In genomic region chr12:123410041-123410412, GRCh38 we compare ENCODE assay signal across 20 cellular contexts. TPM values are rescaled to one million over a fixed set of nuclear protein-coding genes. Genes with fewer than 3 reads are reported as not detected.
DNase-seq lines count a peak whose midpoint lies in the region; ATAC-seq, FAIRE-seq and TF ChIP-seq lines count a peak whose summit lies in the region.
"Had no signal": no experiment of that assay in that cellular context is flagged by ENCODE, and none has a peak within 500 bp of the region (broad histone marks: within the 10 kb centered on the region; RNA-seq: fewer than 3 reads in every experiment).

No MANE protein-coding gene starts in this region.

- no peak overlapping the region for H3K4me3 Mint-ChIP-seq in activated CD8-positive, alpha-beta T cell treated with anti-CD3 and anti-CD28 coated beads for 36 hours
- H3K4me3 Mint-ChIP-seq in activated CD8-positive, alpha-beta T cell treated with anti-CD3 and anti-CD28 coated beads, Interleukin-2, amount 10 ng/mL, durations not matched to agents 7 days and 5 days: no peak overlapping the region
- H3K4me3 Mint-ChIP-seq in CD4-positive, CD25-positive, alpha-beta regulatory T cell: no peak overlapping the region
- H3K4me3 Mint-ChIP-seq in IgD-negative memory B cell: no peak overlapping the region

- H3K36me3 Mint-ChIP-seq in activated CD8-positive, alpha-beta T cell treated with anti-CD3 and anti-CD28 coated beads for 36 hours (ENCODE audit: low read depth): peaks cover 13% of the 10 kb centered on the region
- H3K36me3 Mint-ChIP-seq in activated CD8-positive, alpha-beta T cell treated with anti-CD3 and anti-CD28 coated beads, Interleukin-2, amount 10 ng/mL, durations not matched to agents 7 days and 5 days (ENCODE audit: low read depth): peaks cover 22% of the 10 kb centered on the region
- H3K36me3 Mint-ChIP-seq in CD4-positive, CD25-positive, alpha-beta regulatory T cell: peaks cover 12% of the 10 kb centered on the region
- no peaks in the 10 kb centered on the region for H3K36me3 Mint-ChIP-seq in IgD-negative memory B cell

- intact Hi-C loops in activated CD8-positive, alpha-beta T cell treated with anti-CD3 and anti-CD28 coated beads for 36 hours (cut with micrococcal nuclease): no loop called here
- intact Hi-C loops in right lobe of liver (cut with DNase I): no loop called here
- intact Hi-C loops in pancreas (cut with DNase I): no loop called here

- no peak for ATAC-seq in activated CD8-positive, alpha-beta T cell treated with anti-CD3 and anti-CD28 coated beads for 36 hours
- no peak for ATAC-seq in activated CD8-positive, alpha-beta T cell treated with anti-CD3 and anti-CD28 coated beads, Interleukin-2, amount 10 ng/mL, durations not matched to agents 7 days and 5 days
- no peak for ATAC-seq in CD4-positive, CD25-positive, alpha-beta regulatory T cell (ENCODE audit: low read depth in 2 of 2)
- peak; percentile 76 for ATAC-seq in esophagus mucosa
- no peak for ATAC-seq in right lobe of liver
- ATAC-seq in pancreas: no peak

- no peaks in the 10 kb centered on the region for H3K27me3 Mint-ChIP-seq in activated CD8-positive, alpha-beta T cell treated with anti-CD3 and anti-CD28 coated beads for 36 hours
- H3K27me3 Mint-ChIP-seq in activated CD8-positive, alpha-beta T cell treated with anti-CD3 and anti-CD28 coated beads, Interleukin-2, amount 10 ng/mL, durations not matched to agents 7 days and 5 days (ENCODE audit: low read depth): no peaks in the 10 kb centered on the region
- no peaks in the 10 kb centered on the region for H3K27me3 Mint-ChIP-seq in CD4-positive, CD25-positive, alpha-beta regulatory T cell
- no peaks in the 10 kb centered on the region for H3K27me3 Mint-ChIP-seq in IgD-negative memory B cell

- CTCF ChIA-PET in activated CD8-positive, alpha-beta T cell treated with anti-CD3 and anti-CD28 coated beads for 36 hours (lab: Charles Lee): no interaction called here
- CTCF ChIA-PET in activated CD8-positive, alpha-beta T cell treated with anti-CD3 and anti-CD28 coated beads, Interleukin-2, amount 10 ng/mL, durations not matched to agents 7 days and 5 days (lab: Charles Lee): interaction anchor here (0.7 to 1.9 kb wide), 5 partner anchors 19 to 44 kb away, joined by 3 to 4 read pairs (median 3); no protein-coding TSS in a partner anchor

- FAIRE-seq in pancreas (lab: Jason Lieb, UNC): no peak
- FAIRE-seq: A204.1, GM19239 had no signal

- no peak overlapping the region for H3K4me3 ChIP-seq in CD4-positive, CD25-positive, alpha-beta regulatory T cell (ENCODE audit: low read depth, low read length)
- H3K4me3 ChIP-seq in right lobe of liver (no peak overlapping the region), pancreas (no peak overlapping the region)
- H3K4me3 ChIP-seq: BLaER1 treated with 17β-estradiol and CSF1 and Interleukin-3, amounts not matched to agents 10 nM and 100 nM; HAP-1; PC-9; SJSA1 had no signal

- no peaks in the 10 kb centered on the region for H3K9me3 ChIP-seq in CD4-positive, CD25-positive, alpha-beta regulatory T cell (ENCODE audit: control insufficient read depth in 2 of 2, low read length in 2 of 2)
- no peaks in the 10 kb centered on the region for H3K9me3 ChIP-seq in right lobe of liver
- H3K9me3 ChIP-seq in pancreas: no peaks in the 10 kb centered on the region
- H3K9me3 ChIP-seq: HAP-1, SJSA1 had no signal

- TF ChIP-seq POLR2A in right lobe of liver (IDR thresholded peaks at IDR 0.05): no peak

- no peak for DNase-seq in activated CD8-positive, alpha-beta T cell treated with anti-CD3 and anti-CD28 coated beads for 36 hours
- DNase-seq in activated CD8-positive, alpha-beta T cell treated with anti-CD3 and anti-CD28 coated beads, Interleukin-2, amount 10 ng/mL, durations not matched to agents 7 days and 5 days: no peak
- DNase-seq in CD4-positive, CD25-positive, alpha-beta regulatory T cell: no peak
- DNase-seq in right lobe of liver (no peak), pancreas (no peak), HK-2 (ENCODE audit: unreplicated experiment) (no peak)
- DNase-seq: COR-L47, KBM-7, NCI-H1436, NCI-H2029 treated with DMSO at 0.1 percent for 48 hours, NCI-H510A, NCI-H82, PC-9 had no signal

- WGBS in right lobe of liver (ENCODE audit: insufficient coverage, low coverage, low lambda C conversion rate, missing lambda C conversion rate): 92% methylated on average over 5 of the region's 5 CpGs
- WGBS in pancreas, 2 donors: 95 to 100% methylated on average over 5 of the region's 5 CpGs

- peak overlapping the region; percentile 14 for H3K27ac ChIP-seq in CD4-positive, CD25-positive, alpha-beta regulatory T cell (ENCODE audit: insufficient read depth, low read length, poor library complexity, severe bottlenecking)
- H3K27ac ChIP-seq in right lobe of liver (no peak overlapping the region), pancreas (no peak overlapping the region)
- H3K27ac ChIP-seq: BLaER1 treated with 17β-estradiol and CSF1 and Interleukin-3, amounts not matched to agents 10 nM and 100 nM; PC-9; SJSA1 had no signal

- POLR2A ChIA-PET in activated CD8-positive, alpha-beta T cell treated with anti-CD3 and anti-CD28 coated beads for 36 hours (lab: Charles Lee): interaction anchor here (1.8 kb wide), 1 partner anchor 17 kb away, joined by 7 read pairs; no protein-coding TSS in a partner anchor
- POLR2A ChIA-PET in activated CD8-positive, alpha-beta T cell treated with anti-CD3 and anti-CD28 coated beads, Interleukin-2, amount 10 ng/mL, durations not matched to agents 7 days and 5 days (lab: Charles Lee): no interaction called here

- H3K9me3 Mint-ChIP-seq in activated CD8-positive, alpha-beta T cell treated with anti-CD3 and anti-CD28 coated beads for 36 hours: no peaks in the 10 kb centered on the region
- H3K9me3 Mint-ChIP-seq in activated CD8-positive, alpha-beta T cell treated with anti-CD3 and anti-CD28 coated beads, Interleukin-2, amount 10 ng/mL, durations not matched to agents 7 days and 5 days (ENCODE audit: insufficient read depth): no peaks in the 10 kb centered on the region
- no peaks in the 10 kb centered on the region for H3K9me3 Mint-ChIP-seq in CD4-positive, CD25-positive, alpha-beta regulatory T cell
- H3K9me3 Mint-ChIP-seq in IgD-negative memory B cell: no peaks in the 10 kb centered on the region

- peak overlapping the region; percentile 20 for H3K27ac Mint-ChIP-seq in activated CD8-positive, alpha-beta T cell treated with anti-CD3 and anti-CD28 coated beads for 36 hours
- H3K27ac Mint-ChIP-seq in activated CD8-positive, alpha-beta T cell treated with anti-CD3 and anti-CD28 coated beads, Interleukin-2, amount 10 ng/mL, durations not matched to agents 7 days and 5 days: no peak overlapping the region
- H3K27ac Mint-ChIP-seq in CD4-positive, CD25-positive, alpha-beta regulatory T cell: no peak overlapping the region
- H3K27ac Mint-ChIP-seq in IgD-negative memory B cell: peak overlapping the region in 2 of 3 donors; percentile 35 to 53

- no peaks in the 10 kb centered on the region for H3K4me1 ChIP-seq in CD4-positive, CD25-positive, alpha-beta regulatory T cell (ENCODE audit: control insufficient read depth, insufficient read depth, low read length, poor library complexity, severe bottlenecking)
- no peaks in the 10 kb centered on the region for H3K4me1 ChIP-seq in right lobe of liver
- H3K4me1 ChIP-seq in pancreas: no peaks in the 10 kb centered on the region
- H3K4me1 ChIP-seq: HAP-1, SJSA1 had no signal

- no peak for TF ChIP-seq CTCF in activated CD8-positive, alpha-beta T cell treated with anti-CD3 and anti-CD28 coated beads for 36 hours (IDR thresholded peaks at IDR 0.05)
- no peak for TF ChIP-seq CTCF in right lobe of liver (IDR thresholded peaks at IDR 0.05)
- TF ChIP-seq CTCF in pancreas (IDR thresholded peaks at IDR 0.05): no peak

- H3K4me1 Mint-ChIP-seq in activated CD8-positive, alpha-beta T cell treated with anti-CD3 and anti-CD28 coated beads for 36 hours (ENCODE audit: low read depth): no peaks in the 10 kb centered on the region
- H3K4me1 Mint-ChIP-seq in activated CD8-positive, alpha-beta T cell treated with anti-CD3 and anti-CD28 coated beads, Interleukin-2, amount 10 ng/mL, durations not matched to agents 7 days and 5 days (ENCODE audit: low read depth): peaks cover 2% of the 10 kb centered on the region
- H3K4me1 Mint-ChIP-seq in CD4-positive, CD25-positive, alpha-beta regulatory T cell: peaks cover 0 to 3% (median 2%) of the 10 kb centered on the region in 4 donors
- H3K4me1 Mint-ChIP-seq in IgD-negative memory B cell: peaks cover 0 to 1% (median 0%) of the 10 kb centered on the region in 3 donors

- H3K36me3 ChIP-seq in CD4-positive, CD25-positive, alpha-beta regulatory T cell (ENCODE audit: control insufficient read depth, insufficient read depth, low read length): peaks cover 21% of the 10 kb centered on the region
- peaks cover 0 to 31% (median 11%) of the 10 kb centered on the region in 4 donors for H3K36me3 ChIP-seq in right lobe of liver
- H3K36me3 ChIP-seq in pancreas: peaks cover 0 to 17% (median under 1%) of the 10 kb centered on the region in 3 donors

- no peaks in the 10 kb centered on the region for H3K27me3 ChIP-seq in CD4-positive, CD25-positive, alpha-beta regulatory T cell (ENCODE audit: control insufficient read depth, insufficient read depth, low read length)
- H3K27me3 ChIP-seq in right lobe of liver (no peaks in the 10 kb centered on the region), pancreas (no peaks in the 10 kb centered on the region)
- H3K27me3 ChIP-seq: BLaER1 treated with 17β-estradiol and CSF1 and Interleukin-3, amounts not matched to agents 10 nM and 100 nM; SJSA1 had no signal

RNA-seq across cellular contexts. Expression of gene KMT5A, which starts 26.1 kb away (rescaled TPM):
- total RNA-seq in activated CD8-positive, alpha-beta T cell treated with anti-CD3 and anti-CD28 coated beads for 36 hours: 10 to 100 TPM; 35.9 to 38.2 TPM
- 10 to 100 TPM; 78.5 to 85.1 TPM for total RNA-seq in activated CD8-positive, alpha-beta T cell treated with anti-CD3 and anti-CD28 coated beads, Interleukin-2, amount 10 ng/mL, durations not matched to agents 7 days and 5 days
- 34.9 TPM for total RNA-seq in CD4-positive, CD25-positive, alpha-beta regulatory T cell
- 1 to 10 TPM; 1.2 to 4.6 (median 1.7) TPM for polyA plus RNA-seq in CD4-positive, CD25-positive, alpha-beta regulatory T cell
- polyA plus RNA-seq in IgD-negative memory B cell (3.0 TPM), pancreas (10 to 100 TPM; 34.8 to 41.9 TPM)
- total RNA-seq in esophagus mucosa (57.2 TPM), right lobe of liver (10 to 100 TPM; 13.1 to 17.6 (median 13.7) TPM), pancreas (10 to 100 TPM; 13.7 to 27.9 (median 18.8) TPM)

RNA-seq across cellular contexts. Expression of gene RILPL2, which starts 26.5 kb away (rescaled TPM):
- 1 to 10 TPM; 9.0 to 9.3 TPM for total RNA-seq in activated CD8-positive, alpha-beta T cell treated with anti-CD3 and anti-CD28 coated beads for 36 hours
- 1 to 10 TPM; 4.7 to 5.1 TPM for total RNA-seq in activated CD8-positive, alpha-beta T cell treated with anti-CD3 and anti-CD28 coated beads, Interleukin-2, amount 10 ng/mL, durations not matched to agents 7 days and 5 days
- 14.7 TPM for total RNA-seq in CD4-positive, CD25-positive, alpha-beta regulatory T cell
- 10 to 100 TPM; 10.2 to 15.5 (median 10.9) TPM for polyA plus RNA-seq in CD4-positive, CD25-positive, alpha-beta regulatory T cell
- polyA plus RNA-seq in IgD-negative memory B cell (14.3 TPM), pancreas (1 to 10 TPM; 1.7 to 2.1 TPM)
- total RNA-seq in esophagus mucosa (1.5 TPM), right lobe of liver (1 to 10 TPM; 1.6 to 2.7 (median 1.8) TPM), pancreas (1 to 10 TPM in 4 of 6 donors, under 1 TPM in 2; 0.83 to 1.9 (median 1.1) TPM)

RNA-seq across cellular contexts. Expression of gene SBNO1, which starts 45.4 kb away (rescaled TPM):
- 10 to 100 TPM; 44.3 to 45.4 TPM for total RNA-seq in activated CD8-positive, alpha-beta T cell treated with anti-CD3 and anti-CD28 coated beads for 36 hours
- total RNA-seq in activated CD8-positive, alpha-beta T cell treated with anti-CD3 and anti-CD28 coated beads, Interleukin-2, amount 10 ng/mL, durations not matched to agents 7 days and 5 days: 10 to 100 TPM; 38.9 to 39.9 TPM
- 36.4 TPM for total RNA-seq in CD4-positive, CD25-positive, alpha-beta regulatory T cell
- 10 to 100 TPM; 27.8 to 34.5 (median 29.6) TPM for polyA plus RNA-seq in CD4-positive, CD25-positive, alpha-beta regulatory T cell
- 25.3 TPM for polyA plus RNA-seq in IgD-negative memory B cell
- total RNA-seq in esophagus mucosa: 21.7 TPM
- 10 to 100 TPM; 11.5 to 15.7 (median 13.2) TPM for total RNA-seq in right lobe of liver
- 10 to 100 TPM in 3 of 6 donors, 1 to 10 TPM in 3; 7.9 to 16.3 (median 10.5) TPM for total RNA-seq in pancreas
- polyA plus RNA-seq in pancreas: 1 to 10 TPM; 2.6 to 4.2 TPM

RNA-seq across cellular contexts. Expression of gene SNRNP35, which starts 47.9 kb away (rescaled TPM):
- total RNA-seq in activated CD8-positive, alpha-beta T cell treated with anti-CD3 and anti-CD28 coated beads for 36 hours: 10 to 100 TPM; 18.4 to 25.4 TPM
- total RNA-seq in activated CD8-positive, alpha-beta T cell treated with anti-CD3 and anti-CD28 coated beads, Interleukin-2, amount 10 ng/mL, durations not matched to agents 7 days and 5 days: 10 to 100 TPM; 22.9 to 24.1 TPM
- total RNA-seq in CD4-positive, CD25-positive, alpha-beta regulatory T cell: 47.8 TPM
- 10 to 100 TPM; 43.5 to 54.4 (median 46.0) TPM for polyA plus RNA-seq in CD4-positive, CD25-positive, alpha-beta regulatory T cell
- polyA plus RNA-seq in IgD-negative memory B cell (47.5 TPM), pancreas (10 to 100 TPM; 53.0 to 59.4 TPM)
- total RNA-seq in esophagus mucosa (10.4 TPM), right lobe of liver (10 to 100 TPM in 1 of 6 experiments, 1 to 10 TPM in 5; 7.8 to 10.3 (median 9.5) TPM), pancreas (10 to 100 TPM in 1 of 6 donors, 1 to 10 TPM in 5; 6.2 to 13.9 (median 8.3) TPM)

Comparison
In these comparisons a context has a peak if more than half of its experiments do, and no peak if none do; other contexts are left out.
1. H3K27ac Mint-ChIP-seq: peak in activated CD8-positive, alpha-beta T cell treated with anti-CD3 and anti-CD28 coated beads for 36 hours (single experiment) and IgD-negative memory B cell (2 of 3); none in activated CD8-positive, alpha-beta T cell treated with anti-CD3 and anti-CD28 coated beads, Interleukin-2, amount 10 ng/mL, durations not matched to agents 7 days and 5 days (single experiment) and CD4-positive, CD25-positive, alpha-beta regulatory T cell (0 of 3).